Comparison of ENCODE assay signal across 12 cellular contexts in the genomic region with DNA sequence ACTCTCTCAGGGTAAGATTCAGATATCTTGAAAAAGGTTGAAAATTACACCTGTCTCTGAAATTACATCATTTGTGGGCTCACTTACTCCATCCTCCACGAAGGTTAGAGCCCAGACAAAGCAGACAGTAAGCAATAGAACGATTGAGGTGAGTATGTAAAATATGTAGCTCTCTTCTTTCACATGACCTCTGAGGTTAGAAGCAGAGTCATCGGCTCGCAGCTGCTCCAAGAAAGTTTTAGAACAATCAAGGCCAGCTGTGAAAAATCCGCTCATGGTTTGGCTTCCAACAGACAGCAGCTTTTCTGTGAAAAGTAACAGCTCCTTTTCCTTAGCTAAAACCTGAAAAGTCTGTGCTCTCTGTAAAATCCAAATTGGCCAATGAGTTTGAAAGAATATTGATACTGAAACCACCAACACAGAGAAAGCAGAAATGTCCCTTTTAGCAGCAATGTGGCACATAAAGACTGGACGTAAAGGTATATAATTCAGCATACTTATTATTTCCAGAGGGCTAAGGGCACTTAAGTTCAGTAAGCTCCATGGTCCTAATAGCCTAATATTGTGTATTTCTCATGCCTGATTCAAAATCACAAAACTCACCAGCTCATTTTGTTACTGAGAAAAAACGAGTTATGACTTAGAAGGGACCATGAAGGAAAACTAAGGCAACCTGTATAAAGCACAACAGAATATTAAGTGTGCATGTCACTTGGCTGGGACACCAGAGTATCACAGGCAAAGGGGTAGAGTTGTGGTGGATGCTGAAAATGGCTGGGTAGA.
DNase-seq lines count a peak whose midpoint lies in the region; ATAC-seq and TF ChIP-seq lines count a peak whose summit lies in the region.
"Had no signal": no experiment of that assay in that cellular context is flagged by ENCODE, and none has a peak within 500 bp of the region (broad histone marks: within the 10 kb centered on the region; RNA-seq: fewer than 3 reads in every experiment).

No MANE protein-coding gene starts in this region.

- WGBS in smooth muscle cell (ENCODE audit: low lambda C conversion rate) = 58% methylated on average over 7 of the region's 7 CpGs

- H3K27me3 Mint-ChIP-seq in T-helper 1 cell treated with Interleukin-12 subunit alpha and Interleukin-12 subunit beta and Interleukin-4 antibody, amounts not matched to agents 30 μg/mL and 1 μg/mL, for 36 hours (ENCODE audit: low read depth) = peaks cover 8% of the 10 kb centered on the region
- no peaks in the 10 kb centered on the region for H3K27me3 Mint-ChIP-seq in activated B cell treated with CpG ODN at 0.5 μM for 24 hours
- H3K27me3 Mint-ChIP-seq in Calu3 (ENCODE audit: unreplicated experiment) = no peaks in the 10 kb centered on the region
- H3K27me3 Mint-ChIP-seq in Caco-2 (ENCODE audit: insufficient read depth, unreplicated experiment) = no peaks in the 10 kb centered on the region

- H3K27ac ChIP-seq in smooth muscle cell (ENCODE audit: low read depth) = peak overlapping the region; percentile 30
- H3K27ac ChIP-seq: 22Rv1, PC-9 had no signal

- H3K27ac Mint-ChIP-seq in T-helper 1 cell treated with Interleukin-12 subunit alpha and Interleukin-12 subunit beta and Interleukin-4 antibody, amounts not matched to agents 30 μg/mL and 1 μg/mL, for 36 hours = peak overlapping the region; percentile 16
- peak overlapping the region; percentile 88 for H3K27ac Mint-ChIP-seq in activated B cell treated with CpG ODN at 0.5 μM for 24 hours
- H3K27ac Mint-ChIP-seq in Calu3 (ENCODE audit: unreplicated experiment) = no peak overlapping the region
- no peak overlapping the region for H3K27ac Mint-ChIP-seq in Caco-2 (ENCODE audit: unreplicated experiment)

- H2AFZ ChIP-seq in smooth muscle cell (ENCODE audit: low read depth) = no peak overlapping the region
- H2AFZ ChIP-seq: PC-9 had no signal

- H3K9ac ChIP-seq in smooth muscle cell (ENCODE audit: low read depth) = no peak overlapping the region

- intact Hi-C loops in activated B cell treated with CpG ODN at 0.5 μM for 24 hours (cut with micrococcal nuclease) = loop anchor here (1.0 kb wide), 2 partner anchors 11 to 480 kb away; a partner anchor contains a TSS
- intact Hi-C loops in Calu3 (cut with micrococcal nuclease; ENCODE audit: unreplicated experiment) = no loop called here
- intact Hi-C loops in Caco-2 (cut with micrococcal nuclease; ENCODE audit: unreplicated experiment) = no loop called here

- no peaks in the 10 kb centered on the region for H3K36me3 Mint-ChIP-seq in T-helper 1 cell treated with Interleukin-12 subunit alpha and Interleukin-12 subunit beta and Interleukin-4 antibody, amounts not matched to agents 30 μg/mL and 1 μg/mL, for 36 hours (ENCODE audit: low read depth)
- H3K36me3 Mint-ChIP-seq in activated B cell treated with CpG ODN at 0.5 μM for 24 hours (ENCODE audit: low read depth) (no peaks in the 10 kb centered on the region), Calu3 (ENCODE audit: insufficient read depth, unreplicated experiment) (no peaks in the 10 kb centered on the region), Caco-2 (ENCODE audit: insufficient read depth, unreplicated experiment) (no peaks in the 10 kb centered on the region)

- H3K36me3 ChIP-seq in smooth muscle cell (ENCODE audit: low read depth) (no peaks in the 10 kb centered on the region), Caco-2 (ENCODE audit: control insufficient read depth, insufficient read depth, low read length) (no peaks in the 10 kb centered on the region)

- ATAC-seq in HG02623 (IDR thresholded peaks at IDR 0.05; ENCODE audit: unreplicated experiment) (peak; percentile 33), activated B cell treated with CpG ODN at 0.5 μM for 24 hours (ENCODE audit: low read depth) (peak; percentile 16)

- H3K4me3 ChIP-seq in smooth muscle cell (no peak overlapping the region), Caco-2 (ENCODE audit: low read depth, low read length) (no peak overlapping the region)
- H3K4me3 ChIP-seq: lung, PC-9 had no signal

- BruUV-seq in Calu3 (replicated peaks; lab: Mats Ljungman, UMichigan) (no TSS peak), Caco-2 (replicated peaks; lab: Mats Ljungman, UMichigan) (no TSS peak)

- no peak overlapping the region for H3K4me2 ChIP-seq in smooth muscle cell
- H3K4me2 ChIP-seq: PC-9 had no signal

- CTCF ChIA-PET in activated B cell treated with CpG ODN at 0.5 μM for 24 hours (lab: Charles Lee) = interaction anchor here (0.6 to 12.1 kb wide), 6 partner anchors 9 to 556 kb away, joined by 3 to 305 read pairs (median 3); no protein-coding TSS in a partner anchor
- CTCF ChIA-PET in Calu3 (lab: Charles Lee) = no interaction called here
- CTCF ChIA-PET in Caco-2 (lab: Charles Lee) = interaction anchor here (0.5 to 1.0 kb wide), 2 partner anchors 8 to 186 kb away, joined by 3 to 4 read pairs; no protein-coding TSS in a partner anchor

- POLR2A ChIA-PET in activated B cell treated with CpG ODN at 0.5 μM for 24 hours (lab: Charles Lee) = interaction anchor here (0.6 to 4.8 kb wide), 18 partner anchors 9 to 644 kb away, joined by 3 to 55 read pairs (median 4); a partner anchor contains a TSS
- POLR2A ChIA-PET in Caco-2 (lab: Charles Lee) = no interaction called here

- H3K4me1 ChIP-seq in smooth muscle cell (ENCODE audit: low read depth) = peaks cover 17% of the 10 kb centered on the region
- peaks cover 24% of the 10 kb centered on the region for H3K4me1 ChIP-seq in Caco-2

- no peaks in the 10 kb centered on the region for H3K79me2 ChIP-seq in smooth muscle cell (ENCODE audit: low read depth)

- TF ChIP-seq CTCF in activated B cell treated with CpG ODN at 0.5 μM for 24 hours (IDR thresholded peaks at IDR 0.05) = no peak
- no peak for TF ChIP-seq CTCF in smooth muscle cell (IDR thresholded peaks at IDR 0.05; ENCODE audit: borderline replicate concordance, insufficient read depth, poor library complexity, severe bottlenecking)
- no peak for TF ChIP-seq CTCF in Calu3 (IDR thresholded peaks at IDR 0.05; ENCODE audit: unreplicated experiment)
- no peak for TF ChIP-seq CTCF in Caco-2 (IDR thresholded peaks at IDR 0.05; ENCODE audit: insufficient read depth in 1 of 2, low read depth in 1 of 2, low read length in 1 of 2, severe bottlenecking in 1 of 2, unreplicated experiment in 1 of 2)

- H3K27me3 ChIP-seq in smooth muscle cell (ENCODE audit: low read depth) = no peaks in the 10 kb centered on the region
- H3K27me3 ChIP-seq in Caco-2 (replicated peaks; ENCODE audit: control insufficient read depth, insufficient read depth, low read length) = no peaks in the 10 kb centered on the region

- no peaks in the 10 kb centered on the region for H4K20me1 ChIP-seq in smooth muscle cell (ENCODE audit: low read depth)

- DNase-seq in T-helper 1 cell (no peak), activated B cell treated with CpG ODN at 0.5 μM for 24 hours (no peak), smooth muscle cell (lab: John Stamatoyannopoulos, UW; ENCODE audit: unreplicated experiment) (no peak), Calu3 (no peak), Caco-2 (no peak), HK-2 (ENCODE audit: unreplicated experiment) (no peak)
- DNase-seq: PC-9; stimulated activated CD4-positive, alpha-beta T cell treated with anti-CD3 and anti-CD28 coated beads, Interleukin-4, amount 100 ng/mL, for 4 hours had no signal

- H3K9me3 ChIP-seq in smooth muscle cell (replicated peaks; ENCODE audit: low read depth) = no peaks in the 10 kb centered on the region
- no peaks in the 10 kb centered on the region for H3K9me3 ChIP-seq in Caco-2

- H3K4me3 Mint-ChIP-seq in T-helper 1 cell treated with Interleukin-12 subunit alpha and Interleukin-12 subunit beta and Interleukin-4 antibody, amounts not matched to agents 30 μg/mL and 1 μg/mL, for 36 hours = no peak overlapping the region
- H3K4me3 Mint-ChIP-seq in activated B cell treated with CpG ODN at 0.5 μM for 24 hours (peak overlapping the region; percentile 48), Calu3 (ENCODE audit: low read depth, unreplicated experiment) (no peak overlapping the region), Caco-2 (ENCODE audit: unreplicated experiment) (no peak overlapping the region)

- H3F3A ChIP-seq in smooth muscle cell (ENCODE audit: low read depth) = peaks cover 8% of the 10 kb centered on the region

- peaks cover 18% of the 10 kb centered on the region for H3K4me1 Mint-ChIP-seq in T-helper 1 cell treated with Interleukin-12 subunit alpha and Interleukin-12 subunit beta and Interleukin-4 antibody, amounts not matched to agents 30 μg/mL and 1 μg/mL, for 36 hours (ENCODE audit: low read depth)
- H3K4me1 Mint-ChIP-seq in activated B cell treated with CpG ODN at 0.5 μM for 24 hours = peaks cover 71% of the 10 kb centered on the region
- peaks cover 21% of the 10 kb centered on the region for H3K4me1 Mint-ChIP-seq in Calu3 (ENCODE audit: low read depth, unreplicated experiment)
- peaks cover 36% of the 10 kb centered on the region for H3K4me1 Mint-ChIP-seq in Caco-2 (ENCODE audit: low read depth, unreplicated experiment)

- peaks cover 4% of the 10 kb centered on the region for H3K9me3 Mint-ChIP-seq in T-helper 1 cell treated with Interleukin-12 subunit alpha and Interleukin-12 subunit beta and Interleukin-4 antibody, amounts not matched to agents 30 μg/mL and 1 μg/mL, for 36 hours
- H3K9me3 Mint-ChIP-seq in activated B cell treated with CpG ODN at 0.5 μM for 24 hours (no peaks in the 10 kb centered on the region), Calu3 (ENCODE audit: low read depth, unreplicated experiment) (no peaks in the 10 kb centered on the region), Caco-2 (ENCODE audit: unreplicated experiment) (no peaks in the 10 kb centered on the region)

Comparison
In these comparisons a context has a peak if more than half of its experiments do, and no peak if none do; other contexts are left out.
1. H3K27ac Mint-ChIP-seq: peak in T-helper 1 cell treated with Interleukin-12 subunit alpha and Interleukin-12 subunit beta and Interleukin-4 antibody, amounts not matched to agents 30 μg/mL and 1 μg/mL, for 36 hours (single experiment) and activated B cell treated with CpG ODN at 0.5 μM for 24 hours (single experiment); none in Calu3 (single experiment) and Caco-2 (single experiment).